In genomic region chr22:35514366-35514765, GRCh38 we compare ENCODE assay signal across 1 cellular context.
TF ChIP-seq lines count a peak whose summit lies in the region.

No MANE protein-coding gene starts in this region.

TF ChIP-seq in HEK293, 187 proteins besides CTCF, POLR2A, EP300 and RAD21 (continued from another document):
- peak; percentile 56; the same call in 1 of the 2 replicates for TF ChIP-seq PRDM4 (tag by site-specific recombination; IDR thresholded peaks at IDR 0.05)
